ENCODE assay signal across 22 cellular contexts in genomic region chr10:12445701-12446334, GRCh38.
DNase-seq lines count a peak whose midpoint lies in the region; ATAC-seq, FAIRE-seq and TF ChIP-seq lines count a peak whose summit lies in the region.
"Had no signal": no experiment of that assay in that cellular context is flagged by ENCODE, and none has a peak within 500 bp of the region (broad histone marks: within the 10 kb centered on the region; RNA-seq: fewer than 3 reads in every experiment).

No MANE protein-coding gene starts in this region.

- H3K4me3 ChIP-seq in brain microvascular endothelial cell (ENCODE audit: low read depth, low read length) (no peak overlapping the region), gastrocnemius medialis (no peak overlapping the region)
- H3K4me3 ChIP-seq: gastroesophageal sphincter, psoas muscle, SK-N-MC had no signal

- H3K27ac Mint-ChIP-seq in activated naive CD4-positive, alpha-beta T cell treated with anti-CD3 and anti-CD28 coated beads, Interleukin-2, amount 10 ng/mL, durations not matched to agents 7 days and 5 days = no peak overlapping the region
- H3K27ac Mint-ChIP-seq in MCF 10A (ENCODE audit: low read depth, unreplicated experiment) = no peak overlapping the region
- H3K27ac Mint-ChIP-seq: activated CD8-positive, alpha-beta T cell treated with anti-CD3 and anti-CD28 coated beads, Interleukin-2, amount 10 ng/mL, durations not matched to agents 7 days and 5 days had no signal

- H3K4me1 Mint-ChIP-seq in activated naive CD4-positive, alpha-beta T cell treated with anti-CD3 and anti-CD28 coated beads, Interleukin-2, amount 10 ng/mL, durations not matched to agents 7 days and 5 days = peaks cover 22% of the 10 kb centered on the region
- H3K4me1 Mint-ChIP-seq in MCF 10A (ENCODE audit: insufficient read depth, unreplicated experiment) = peaks cover 13% of the 10 kb centered on the region

- H3K36me3 ChIP-seq in brain microvascular endothelial cell (replicated peaks) (no peaks in the 10 kb centered on the region), gastrocnemius medialis (no peaks in the 10 kb centered on the region)
- H3K36me3 ChIP-seq: gastroesophageal sphincter had no signal

- POLR2A ChIA-PET in MCF 10A (lab: Yijun Ruan, JAX) = no interaction called here

- CTCF ChIA-PET in activated naive CD4-positive, alpha-beta T cell treated with anti-CD3 and anti-CD28 coated beads, Interleukin-2, amount 10 ng/mL, durations not matched to agents 7 days and 5 days (lab: Charles Lee) = no interaction called here
- CTCF ChIA-PET in MCF 10A (lab: Yijun Ruan, JAX) = no interaction called here

- peaks cover 12% of the 10 kb centered on the region for H3K27me3 Mint-ChIP-seq in activated naive CD4-positive, alpha-beta T cell treated with anti-CD3 and anti-CD28 coated beads, Interleukin-2, amount 10 ng/mL, durations not matched to agents 7 days and 5 days
- no peaks in the 10 kb centered on the region for H3K27me3 Mint-ChIP-seq in MCF 10A (ENCODE audit: insufficient read depth, unreplicated experiment)
- H3K27me3 Mint-ChIP-seq: naive B cell had no signal

- no peak for TF ChIP-seq POLR2A in GM12891 (IDR thresholded peaks at IDR 0.05; ENCODE audit: low read depth, low read length)
- no peak for TF ChIP-seq POLR2A in gastrocnemius medialis (IDR thresholded peaks at IDR 0.05)

- H3K9me3 ChIP-seq in gastrocnemius medialis = no peaks in the 10 kb centered on the region
- H3K9me3 ChIP-seq: gastroesophageal sphincter, psoas muscle had no signal

- DNase-seq in GM12891 (ENCODE audit: insufficient read length, low spot score) (no peak), brain microvascular endothelial cell (no peak), kidney glomerular epithelial cell (lab: John Stamatoyannopoulos, UW) (peak; percentile 6), gastrocnemius medialis (peak in 1 of 2 donors; percentile 6), MCF 10A (ENCODE audit: unreplicated experiment) (no peak)
- DNase-seq in activated naive CD4-positive, alpha-beta T cell treated with anti-CD3 and anti-CD28 coated beads, Interleukin-2, amount 10 ng/mL, durations not matched to agents 7 days and 5 days = no peak
- DNase-seq: activated CD8-positive, alpha-beta T cell treated with anti-CD3 and anti-CD28 coated beads, Interleukin-2, amount 10 ng/mL, durations not matched to agents 7 days and 5 days; activated effector memory CD4-positive, alpha-beta T cell treated with anti-CD3 and anti-CD28 coated beads, Interleukin-2, amount 50 U/mL, for 16 hours; AML-193; DMS 273 treated with DMSO at 0.1 percent for 48 hours; islet precursor cell; naive B cell; NCI-H1694; NCI-H510A; psoas muscle; stimulated activated CD4-positive, alpha-beta T cell treated with anti-CD3 and anti-CD28 coated beads, Interleukin-2, amount 100 ng/mL, for 24 hours; trophoblast cell had no signal

- FAIRE-seq in GM12891 (lab: Jason Lieb, UNC) = peak; percentile 63
- FAIRE-seq: TTC549 had no signal

- peaks cover 6% of the 10 kb centered on the region for H3K36me3 Mint-ChIP-seq in activated naive CD4-positive, alpha-beta T cell treated with anti-CD3 and anti-CD28 coated beads, Interleukin-2, amount 10 ng/mL, durations not matched to agents 7 days and 5 days
- no peaks in the 10 kb centered on the region for H3K36me3 Mint-ChIP-seq in MCF 10A (ENCODE audit: insufficient read depth, unreplicated experiment)

- H3K9me3 Mint-ChIP-seq in activated naive CD4-positive, alpha-beta T cell treated with anti-CD3 and anti-CD28 coated beads, Interleukin-2, amount 10 ng/mL, durations not matched to agents 7 days and 5 days = peaks cover 10% of the 10 kb centered on the region
- H3K9me3 Mint-ChIP-seq in MCF 10A (ENCODE audit: unreplicated experiment) = no peaks in the 10 kb centered on the region
- H3K9me3 Mint-ChIP-seq: naive B cell had no signal

- no peak overlapping the region for H3K4me3 Mint-ChIP-seq in activated naive CD4-positive, alpha-beta T cell treated with anti-CD3 and anti-CD28 coated beads, Interleukin-2, amount 10 ng/mL, durations not matched to agents 7 days and 5 days
- no peak overlapping the region for H3K4me3 Mint-ChIP-seq in MCF 10A (ENCODE audit: unreplicated experiment)
- H3K4me3 Mint-ChIP-seq: activated CD8-positive, alpha-beta T cell treated with anti-CD3 and anti-CD28 coated beads, Interleukin-2, amount 10 ng/mL, durations not matched to agents 7 days and 5 days; naive B cell had no signal

- TF ChIP-seq CTCF in brain microvascular endothelial cell (IDR thresholded peaks at IDR 0.05; ENCODE audit: low read depth, low read length, missing control alignments) (no peak), gastrocnemius medialis (IDR thresholded peaks at IDR 0.05 in 4 of 5, conservative IDR thresholded peaks at IDR 0.05 in 1 of 5) (no peak), MCF 10A (IDR thresholded peaks at IDR 0.05; ENCODE audit: unreplicated experiment) (no peak)

- H3K4me1 ChIP-seq in gastrocnemius medialis = no peaks in the 10 kb centered on the region
- H3K4me1 ChIP-seq: psoas muscle had no signal

- intact Hi-C loops in gastrocnemius medialis (cut with DNase I; ENCODE audit: low total_unique reads) = no loop called here
- intact Hi-C loops in MCF 10A (cut with micrococcal nuclease) = no loop called here

- H3K27ac ChIP-seq in brain microvascular endothelial cell (peak overlapping the region; percentile 33), gastrocnemius medialis (peak overlapping the region in 3 of 4 donors; percentile 6 to 37 (median 25))
- H3K27ac ChIP-seq: psoas muscle, SK-N-MC had no signal

- ATAC-seq in gastrocnemius medialis = peak in 1 of 2 donors; percentile 52
- ATAC-seq in GM21723 (IDR thresholded peaks at IDR 0.05; ENCODE audit: unreplicated experiment) = no peak
- no peak for ATAC-seq in esophagus mucosa
- ATAC-seq: activated CD8-positive, alpha-beta T cell treated with anti-CD3 and anti-CD28 coated beads, Interleukin-2, amount 10 ng/mL, durations not matched to agents 7 days and 5 days; gastroesophageal sphincter; psoas muscle had no signal

- no peaks in the 10 kb centered on the region for H3K27me3 ChIP-seq in brain microvascular endothelial cell (replicated peaks)
- H3K27me3 ChIP-seq in gastrocnemius medialis = no peaks in the 10 kb centered on the region
- H3K27me3 ChIP-seq: gastroesophageal sphincter had no signal

- no TSS peak for BruUV-seq in MCF 10A (replicated peaks; lab: Mats Ljungman, UMichigan)

- in situ Hi-C loops in brain microvascular endothelial cell (cut with HindIII; ENCODE audit: low pct_ligation_motif_present, low sequenced_read_pairs) (no loop called here), gastrocnemius medialis (cut with MboI; ENCODE audit: low sequenced_read_pairs in 4 of 4) (no loop called here)

TF ChIP-seq in GM12891, 5 proteins besides CTCF, POLR2A, EP300 and RAD21:
- TF ChIP-seq SPI1 (IDR thresholded peaks at IDR 0.05; ENCODE audit: low read depth, low read length) (no peak), POLR2AphosphoS5 (IDR thresholded peaks at IDR 0.05; ENCODE audit: low read depth, low read length) (no peak), PAX5 (IDR thresholded peaks at IDR 0.05; ENCODE audit: insufficient read depth, low read length, severe bottlenecking) (no peak), TAF1 (IDR thresholded peaks at IDR 0.05; ENCODE audit: low read depth, low read length) (no peak), POU2F2 (IDR thresholded peaks at IDR 0.05; ENCODE audit: low read depth, low read length) (no peak)
TF ChIP-seq in GM12891: peak in this region for 0.
